8 cellular contexts compared by ENCODE assay signal in the genomic region with DNA sequence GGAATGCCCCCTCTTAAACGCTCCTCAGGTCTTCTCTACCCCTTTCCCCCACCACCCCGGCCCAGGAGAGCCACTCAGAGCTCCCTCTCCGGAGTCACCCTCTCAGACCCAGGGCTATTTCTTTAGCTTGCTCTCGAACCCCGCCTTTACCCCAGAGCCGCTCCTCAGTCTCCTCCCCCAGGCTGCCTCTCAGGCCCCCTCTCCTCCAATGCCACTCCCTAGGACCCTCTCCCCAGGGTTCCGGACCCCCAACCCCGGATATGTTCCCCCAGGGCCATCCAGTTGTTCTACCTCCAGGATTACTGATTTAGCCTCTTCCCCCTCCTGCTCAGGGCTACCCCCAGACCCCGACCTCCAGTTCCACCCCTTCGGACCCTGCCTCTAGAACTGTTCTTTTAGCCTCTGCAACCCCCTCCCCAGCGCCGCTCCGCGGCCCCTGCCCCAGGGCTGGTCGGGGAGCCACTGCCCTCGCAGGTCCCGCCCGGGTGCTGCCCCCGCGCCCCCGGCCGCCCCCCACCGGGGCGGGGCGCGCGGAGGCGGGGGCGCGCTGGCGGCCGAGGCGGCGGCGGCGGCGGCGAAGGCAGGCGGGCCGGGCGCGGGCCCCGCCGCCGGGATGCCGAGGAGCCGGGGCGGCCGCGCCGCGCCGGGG. TPM values are rescaled to one million over a fixed set of nuclear protein-coding genes. Genes with fewer than 3 reads are reported as not detected.
DNase-seq lines count a peak whose midpoint lies in the region; ATAC-seq and TF ChIP-seq lines count a peak whose summit lies in the region.

Gene MMP24 (plus strand): TSS at position 565 of the 649 bp plus-strand sequence. CDS start 49 bp downstream, at position 614.

- H3K4me1 Mint-ChIP-seq in endodermal cell, result peaks cover 12% of the 10 kb centered on the region

- no peaks in the 10 kb centered on the region for H3K36me3 Mint-ChIP-seq in endodermal cell (ENCODE audit: low read depth)

- ATAC-seq in HG03354 (IDR thresholded peaks at IDR 0.05; ENCODE audit: poor library complexity, severe bottlenecking, unreplicated experiment), result no peak
- no peak for ATAC-seq in GM21526 (IDR thresholded peaks at IDR 0.05; ENCODE audit: low FRiP score, unreplicated experiment)

- peaks cover 52% of the 10 kb centered on the region for H3K27me3 Mint-ChIP-seq in endodermal cell (ENCODE audit: insufficient read depth)

- no peak within 1 kb of the TSS for H3K27ac Mint-ChIP-seq in endodermal cell

- H3K27ac ChIP-seq in endodermal cell (ENCODE audit: low read depth, low read length) (no peak within 1 kb of the TSS), prostate gland (no peak within 1 kb of the TSS)

- 0 to 3% methylated on average over 1 to 43 of the region's 53 CpGs for WGBS in endodermal cell (ENCODE audit: insufficient coverage in 1 of 2, insufficient read length in 1 of 2), 2 experiments
- 5% methylated on average over 21 of the region's 53 CpGs for WGBS in prostate gland

- TF ChIP-seq CTCF in endodermal cell (conservative IDR thresholded peaks at IDR 0.05), result no peak
- TF ChIP-seq CTCF in prostate gland (IDR thresholded peaks at IDR 0.05), result no peak

- no peak for DNase-seq in NT2/D1 (ENCODE audit: low read depth, low spot score)
- DNase-seq in endodermal cell, result peak; percentile 74
- no peak for DNase-seq in prostate gland (ENCODE audit: low spot score)
- DNase-seq in middle frontal gyrus (ENCODE audit: extremely low spot score, low spot score), result no peak
- DNase-seq in dermis blood vessel endothelial cell, result no peak

- peak within 1 kb of the TSS; percentile 44 for H3K4me3 ChIP-seq in NT2/D1 (ENCODE audit: insufficient read length, low read depth)
- H3K4me3 ChIP-seq in endodermal cell (ENCODE audit: low read length), result peak within 1 kb of the TSS; percentile 76
- H3K4me3 ChIP-seq in prostate gland, result peak within 1 kb of the TSS; percentile 15 to 22

- intact Hi-C loops in prostate gland (cut with DNase I), result loop anchor here (5.0 kb wide), 1 partner anchor 41 kb away; no protein-coding TSS in a partner anchor

- H3K27me3 ChIP-seq in NT2/D1 (ENCODE audit: insufficient read depth, insufficient read length), result peaks cover 44% of the 10 kb centered on the region
- H3K27me3 ChIP-seq in endodermal cell (ENCODE audit: control insufficient read depth, insufficient read depth, low read length, poor library complexity, severe bottlenecking), result peaks cover 56% of the 10 kb centered on the region
- no peaks in the 10 kb centered on the region for H3K27me3 ChIP-seq in prostate gland (replicated peaks; ENCODE audit: insufficient read depth)

- peaks cover 8% of the 10 kb centered on the region; the same call in 1 of the 2 replicates for H3K4me1 ChIP-seq in ES-I3 (ENCODE audit: insufficient read depth, low read length)
- no peaks in the 10 kb centered on the region for H3K4me1 ChIP-seq in NT2/D1 (ENCODE audit: insufficient read depth, insufficient read length)
- no peaks in the 10 kb centered on the region for H3K4me1 ChIP-seq in endodermal cell (ENCODE audit: control insufficient read depth, insufficient read depth, low read length)
- H3K4me1 ChIP-seq in prostate gland (replicated peaks), result no peaks in the 10 kb centered on the region

- H3K36me3 ChIP-seq in ES-I3 (ENCODE audit: insufficient read depth, low read length) (no peaks in the 10 kb centered on the region), NT2/D1 (ENCODE audit: insufficient read depth, insufficient read length, low read length) (no peaks in the 10 kb centered on the region), endodermal cell (ENCODE audit: control insufficient read depth, insufficient read depth, low read length) (no peaks in the 10 kb centered on the region), prostate gland (no peaks in the 10 kb centered on the region)

- TF ChIP-seq POLR2A in prostate gland (IDR thresholded peaks at IDR 0.05), result no peak

- no peaks in the 10 kb centered on the region for H3K9me3 ChIP-seq in ES-I3 (ENCODE audit: control insufficient read depth, insufficient read depth, low read length)
- H3K9me3 ChIP-seq in NT2/D1 (ENCODE audit: insufficient read depth, low read length), result no peaks in the 10 kb centered on the region
- no peaks in the 10 kb centered on the region for H3K9me3 ChIP-seq in endodermal cell (ENCODE audit: control insufficient read depth, low read length)
- no peaks in the 10 kb centered on the region for H3K9me3 ChIP-seq in prostate gland

- peak within 1 kb of the TSS; percentile 76 for H3K9ac ChIP-seq in ES-I3 (ENCODE audit: low read depth, low read length)
- H3K9ac ChIP-seq in NT2/D1 (ENCODE audit: insufficient read length, low read depth), result peak within 1 kb of the TSS; percentile 72
- no peak within 1 kb of the TSS for H3K9ac ChIP-seq in endodermal cell (ENCODE audit: extremely low read depth, low read length, poor library complexity, severe bottlenecking)

- H3K4me3 Mint-ChIP-seq in endodermal cell, result peak within 1 kb of the TSS; percentile 59

- H3K9me3 Mint-ChIP-seq in endodermal cell, result peaks cover 5% of the 10 kb centered on the region

RNA-seq across cellular contexts. Expression of gene MMP24, which starts in this region (rescaled TPM):
- total RNA-seq in endodermal cell (1 to 10 TPM; 1.3 to 5.9 TPM), prostate gland (1 to 10 TPM in 1 of 2 donors, under 1 TPM in 1; 0.96 to 1.7 TPM), dermis blood vessel endothelial cell (0.68 and 0.88 TPM in 2 replicates)
- 2.7 TPM for polyA plus RNA-seq in endodermal cell (2013, experiment 1 of 2)
- polyA plus RNA-seq in endodermal cell (2013, experiment 2 of 2), result 1.6 TPM

Comparison
In these comparisons a context has a peak if more than half of its experiments do, and no peak if none do; other contexts are left out.
1. H3K4me3 ChIP-seq: peak in every context shown above with its lines; median percentile 76 in endodermal cell; 44 in NT2/D1; 18 in prostate gland.